ENCODE assay signal across 11 cellular contexts in genomic region chr2:19801367-19802087, GRCh38.
DNase-seq lines count a peak whose midpoint lies in the region; ATAC-seq and TF ChIP-seq lines count a peak whose summit lies in the region.
"Had no signal": no experiment of that assay in that cellular context is flagged by ENCODE, and none has a peak within 500 bp of the region (broad histone marks: within the 10 kb centered on the region; RNA-seq: fewer than 3 reads in every experiment).

No MANE protein-coding gene starts in this region.

- CTCF ChIA-PET in activated CD8-positive, alpha-beta T cell treated with anti-CD3 and anti-CD28 coated beads, Interleukin-2, amount 10 ng/mL, durations not matched to agents 7 days and 5 days (lab: Charles Lee), result no interaction called here

- H3K27ac ChIP-seq in adrenal gland (peak overlapping the region in 3 of 5 donors; percentile 41 to 69 (median 58)), right atrium auricular region (peak overlapping the region; percentile 60 to 76), stomach (peak overlapping the region in 2 of 5 donors; percentile 26 to 37)
- H3K27ac ChIP-seq: cardiac muscle cell had no signal

- H3K36me3 ChIP-seq in adrenal gland (replicated peaks in 1 of 2), result no peaks in the 10 kb centered on the region
- H3K36me3 ChIP-seq in right atrium auricular region, result no peaks in the 10 kb centered on the region
- H3K36me3 ChIP-seq in stomach, result no peaks in the 10 kb centered on the region
- H3K36me3 ChIP-seq: cardiac muscle cell had no signal

- intact Hi-C loops in adrenal gland (cut with DNase I), result no loop called here
- intact Hi-C loops in stomach (cut with DNase I; ENCODE audit: low total_unique reads), result no loop called here

- H3K4me1 Mint-ChIP-seq in activated T-cell treated with anti-CD3 and anti-CD28 coated beads, Interleukin-2, amount 50 U/mL, for 72 hours (ENCODE audit: low read depth), result no peaks in the 10 kb centered on the region
- no peaks in the 10 kb centered on the region for H3K4me1 Mint-ChIP-seq in activated CD8-positive, alpha-beta T cell treated with anti-CD3 and anti-CD28 coated beads, Interleukin-2, amount 10 ng/mL, durations not matched to agents 7 days and 5 days (ENCODE audit: low read depth)
- H3K4me1 Mint-ChIP-seq: natural killer cell had no signal

- no peak overlapping the region for H3K27ac Mint-ChIP-seq in activated T-cell treated with anti-CD3 and anti-CD28 coated beads, Interleukin-2, amount 50 U/mL, for 72 hours
- no peak overlapping the region for H3K27ac Mint-ChIP-seq in activated CD8-positive, alpha-beta T cell treated with anti-CD3 and anti-CD28 coated beads, Interleukin-2, amount 10 ng/mL, durations not matched to agents 7 days and 5 days
- H3K27ac Mint-ChIP-seq: natural killer cell had no signal

- H3K9me3 Mint-ChIP-seq in activated T-cell treated with anti-CD3 and anti-CD28 coated beads, Interleukin-2, amount 50 U/mL, for 72 hours, result peaks cover 0 to 2% of the 10 kb centered on the region in 2 donors
- no peaks in the 10 kb centered on the region for H3K9me3 Mint-ChIP-seq in activated CD8-positive, alpha-beta T cell treated with anti-CD3 and anti-CD28 coated beads, Interleukin-2, amount 10 ng/mL, durations not matched to agents 7 days and 5 days (ENCODE audit: insufficient read depth)
- H3K9me3 Mint-ChIP-seq: natural killer cell had no signal

- H3K4me1 ChIP-seq in adrenal gland (replicated peaks in 1 of 2) (peaks cover 6 to 9% of the 10 kb centered on the region in 2 donors), right atrium auricular region (peaks cover 4 to 28% of the 10 kb centered on the region in 2 donors), stomach (peaks cover 0 to 19% (median 16%) of the 10 kb centered on the region in 4 donors)

- ATAC-seq in activated T-cell treated with anti-CD3 and anti-CD28 coated beads, Interleukin-2, amount 50 U/mL, for 72 hours (replicated peaks in 1 of 2), result no peak
- no peak for ATAC-seq in activated CD8-positive, alpha-beta T cell treated with anti-CD3 and anti-CD28 coated beads, Interleukin-2, amount 10 ng/mL, durations not matched to agents 7 days and 5 days
- ATAC-seq: natural killer cell had no signal

- peaks cover 18% of the 10 kb centered on the region for H3K27me3 Mint-ChIP-seq in activated T-cell treated with anti-CD3 and anti-CD28 coated beads, Interleukin-2, amount 50 U/mL, for 72 hours (ENCODE audit: low read depth)
- H3K27me3 Mint-ChIP-seq in activated CD8-positive, alpha-beta T cell treated with anti-CD3 and anti-CD28 coated beads, Interleukin-2, amount 10 ng/mL, durations not matched to agents 7 days and 5 days (ENCODE audit: low read depth), result peaks cover 5% of the 10 kb centered on the region

- 44 to 54% (median 52%) methylated on average over 15 of the region's 15 CpGs for WGBS in adrenal gland, 4 donors
- 45 to 69% (median 54%) methylated on average over 15 of the region's 15 CpGs for whole genome bisulfite sequencing in stomach, 5 donors

- H3K27me3 ChIP-seq in adrenal gland (no peaks in the 10 kb centered on the region), right atrium auricular region (no peaks in the 10 kb centered on the region), stomach (no peaks in the 10 kb centered on the region)
- H3K27me3 ChIP-seq: cardiac muscle cell had no signal

- POLR2A ChIA-PET in activated CD8-positive, alpha-beta T cell treated with anti-CD3 and anti-CD28 coated beads, Interleukin-2, amount 10 ng/mL, durations not matched to agents 7 days and 5 days (lab: Charles Lee), result no interaction called here

- no peaks in the 10 kb centered on the region for H3K36me3 Mint-ChIP-seq in activated T-cell treated with anti-CD3 and anti-CD28 coated beads, Interleukin-2, amount 50 U/mL, for 72 hours (ENCODE audit: insufficient read depth in 2 of 2)
- H3K36me3 Mint-ChIP-seq in activated CD8-positive, alpha-beta T cell treated with anti-CD3 and anti-CD28 coated beads, Interleukin-2, amount 10 ng/mL, durations not matched to agents 7 days and 5 days (ENCODE audit: low read depth), result no peaks in the 10 kb centered on the region
- H3K36me3 Mint-ChIP-seq: natural killer cell had no signal

- peak; percentile 97 for DNase-seq in HCEC 1CT
- DNase-seq in adrenal gland, result peak; percentile 92 to 98 (median 96)
- peak; percentile 90 for DNase-seq in right atrium auricular region (ENCODE audit: low spot score)
- DNase-seq in stomach, result peak; percentile 82
- DNase-seq in activated T-cell treated with anti-CD3 and anti-CD28 coated beads, Interleukin-2, amount 50 U/mL, for 72 hours, result no peak
- no peak for DNase-seq in activated CD8-positive, alpha-beta T cell treated with anti-CD3 and anti-CD28 coated beads, Interleukin-2, amount 10 ng/mL, durations not matched to agents 7 days and 5 days
- no peak for DNase-seq in GM13976 (ENCODE audit: low spot score)
- no peak for DNase-seq in stimulated activated CD4-positive, alpha-beta T cell treated with anti-CD3 and anti-CD28 coated beads, Interleukin-4, amount 100 ng/mL, for 4 hours
- DNase-seq: natural killer cell, T-helper 1 cell had no signal

- no peak overlapping the region for H3K4me3 Mint-ChIP-seq in activated T-cell treated with anti-CD3 and anti-CD28 coated beads, Interleukin-2, amount 50 U/mL, for 72 hours
- no peak overlapping the region for H3K4me3 Mint-ChIP-seq in activated CD8-positive, alpha-beta T cell treated with anti-CD3 and anti-CD28 coated beads, Interleukin-2, amount 10 ng/mL, durations not matched to agents 7 days and 5 days
- H3K4me3 Mint-ChIP-seq: natural killer cell had no signal

- no peaks in the 10 kb centered on the region for H3K9me3 ChIP-seq in adrenal gland (replicated peaks in 1 of 3)
- no peaks in the 10 kb centered on the region for H3K9me3 ChIP-seq in right atrium auricular region
- H3K9me3 ChIP-seq in stomach, result no peaks in the 10 kb centered on the region

- no peak for TF ChIP-seq EP300 in stomach (IDR thresholded peaks at IDR 0.05)

- in situ Hi-C loops in GM13976 (cut with MboI; ENCODE audit: low sequenced_read_pairs, unreplicated experiment), result no loop called here

- H3K4me3 ChIP-seq in adrenal gland, result no peak overlapping the region
- no peak overlapping the region for H3K4me3 ChIP-seq in right atrium auricular region
- H3K4me3 ChIP-seq in stomach, result no peak overlapping the region
- H3K4me3 ChIP-seq: cardiac muscle cell had no signal

- no peak for TF ChIP-seq POLR2A in adrenal gland (IDR thresholded peaks at IDR 0.05)
- no peak for TF ChIP-seq POLR2A in stomach (IDR thresholded peaks at IDR 0.05)

- TF ChIP-seq CTCF in adrenal gland (IDR thresholded peaks at IDR 0.05), result no peak
- TF ChIP-seq CTCF in right atrium auricular region (IDR thresholded peaks at IDR 0.05), result no peak
- TF ChIP-seq CTCF in stomach (IDR thresholded peaks at IDR 0.05), result no peak
- no peak for TF ChIP-seq CTCF in GM13976 (IDR thresholded peaks at IDR 0.05; ENCODE audit: borderline replicate concordance, control extremely low read depth, extremely low read depth, insufficient read depth, missing control alignments)

Comparison
In these comparisons a context has a peak if more than half of its experiments do, and no peak if none do; other contexts are left out.
1. DNase-seq: peak in HCEC 1CT (single experiment), adrenal gland (7 of 7), right atrium auricular region (single experiment) and stomach (single experiment); none in activated T-cell treated with anti-CD3 and anti-CD28 coated beads, Interleukin-2, amount 50 U/mL, for 72 hours (0 of 2), activated CD8-positive, alpha-beta T cell treated with anti-CD3 and anti-CD28 coated beads, Interleukin-2, amount 10 ng/mL, durations not matched to agents 7 days and 5 days (single experiment), GM13976 (single experiment) and stimulated activated CD4-positive, alpha-beta T cell treated with anti-CD3 and anti-CD28 coated beads, Interleukin-4, amount 100 ng/mL, for 4 hours (0 of 2).